Comparison of ENCODE assay signal across 16 cellular contexts in the genomic region with DNA sequence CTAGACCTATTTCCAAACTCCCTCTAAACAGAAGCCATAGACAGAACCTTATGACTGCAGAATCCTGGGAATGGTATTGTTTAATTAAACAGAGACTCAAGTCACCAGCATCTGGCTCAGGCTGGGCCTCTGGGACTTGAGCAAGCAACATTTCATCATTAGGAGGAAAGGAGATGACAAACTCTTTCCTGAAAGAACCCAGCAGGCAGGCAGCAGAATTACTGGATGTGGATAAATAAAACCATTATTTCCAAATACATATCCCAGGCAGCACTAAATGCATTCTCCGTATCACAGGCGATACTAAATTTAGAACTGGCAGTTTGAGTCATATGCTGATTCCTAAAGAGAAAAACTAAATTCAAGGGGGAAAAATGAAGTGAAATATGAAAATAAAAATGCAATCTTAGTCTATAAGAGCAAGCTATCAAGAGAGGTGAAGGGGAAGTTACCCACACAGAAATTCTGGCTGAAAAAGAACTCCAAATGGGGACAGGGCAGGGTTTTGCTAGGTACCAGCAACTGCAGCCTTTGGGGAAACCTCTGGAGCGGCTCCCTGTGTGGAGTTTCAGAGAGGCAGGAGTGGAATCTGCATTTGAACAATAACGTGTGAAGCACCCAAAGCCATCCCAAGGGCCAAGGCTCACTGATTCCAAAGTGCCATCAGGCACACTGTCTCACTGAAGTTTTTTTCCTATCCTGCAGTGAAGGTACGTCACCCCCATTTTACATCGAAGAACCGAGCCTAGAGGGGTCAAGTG.
A peak's percentile ranks its signal among the peaks of the same experiment; 100 is the strongest.
DNase-seq lines count a peak whose midpoint lies in the region; ATAC-seq and TF ChIP-seq lines count a peak whose summit lies in the region.
"Had no signal": no experiment of that assay in that cellular context is flagged by ENCODE, and none has a peak within 500 bp of the region (broad histone marks: within the 10 kb centered on the region; RNA-seq: fewer than 3 reads in every experiment).

No MANE protein-coding gene starts in this region.

- H3K27me3 Mint-ChIP-seq in activated CD4-positive, alpha-beta T cell treated with anti-CD3 and anti-CD28 coated beads, Interleukin-2, amount 10 ng/mL, durations not matched to agents 7 days and 5 days: no peaks in the 10 kb centered on the region

- no peak overlapping the region for H3K4me3 Mint-ChIP-seq in activated CD4-positive, alpha-beta T cell treated with anti-CD3 and anti-CD28 coated beads, Interleukin-2, amount 10 ng/mL, durations not matched to agents 7 days and 5 days
- H3K4me3 Mint-ChIP-seq: activated CD8-positive, alpha-beta T cell treated with anti-CD3 and anti-CD28 coated beads, Interleukin-2, amount 10 ng/mL, durations not matched to agents 7 days and 5 days had no signal

- H3K27ac Mint-ChIP-seq in activated CD4-positive, alpha-beta T cell treated with anti-CD3 and anti-CD28 coated beads, Interleukin-2, amount 10 ng/mL, durations not matched to agents 7 days and 5 days: no peak overlapping the region
- H3K27ac Mint-ChIP-seq: activated CD8-positive, alpha-beta T cell treated with anti-CD3 and anti-CD28 coated beads, Interleukin-2, amount 10 ng/mL, durations not matched to agents 7 days and 5 days had no signal

- no peak overlapping the region for H3K4me3 ChIP-seq in epithelial cell of esophagus (ENCODE audit: low read length)
- H3K4me3 ChIP-seq: GM12878 had no signal

- TF ChIP-seq CTCF in epithelial cell of esophagus (IDR thresholded peaks at IDR 0.05; ENCODE audit: insufficient read depth, low read depth, low read length, missing control alignments): no peak

- H3K4me1 Mint-ChIP-seq in activated CD4-positive, alpha-beta T cell treated with anti-CD3 and anti-CD28 coated beads, Interleukin-2, amount 10 ng/mL, durations not matched to agents 7 days and 5 days: no peaks in the 10 kb centered on the region

- no peaks in the 10 kb centered on the region for H3K9me3 Mint-ChIP-seq in activated CD4-positive, alpha-beta T cell treated with anti-CD3 and anti-CD28 coated beads, Interleukin-2, amount 10 ng/mL, durations not matched to agents 7 days and 5 days

- CTCF ChIA-PET in activated CD4-positive, alpha-beta T cell treated with anti-CD3 and anti-CD28 coated beads, Interleukin-2, amount 10 ng/mL, durations not matched to agents 7 days and 5 days (lab: Charles Lee): interaction anchor here (0.7 kb wide), 1 partner anchor 52 kb away, joined by 3 read pairs; no protein-coding TSS in a partner anchor

- ATAC-seq in HG02981 (IDR thresholded peaks at IDR 0.05; ENCODE audit: unreplicated experiment) (no peak), GM21390 (IDR thresholded peaks at IDR 0.05; ENCODE audit: unreplicated experiment) (no peak)
- ATAC-seq: activated CD8-positive, alpha-beta T cell treated with anti-CD3 and anti-CD28 coated beads, Interleukin-2, amount 10 ng/mL, durations not matched to agents 7 days and 5 days; GM12878; Panc1 had no signal

- H3K36me3 Mint-ChIP-seq in activated CD4-positive, alpha-beta T cell treated with anti-CD3 and anti-CD28 coated beads, Interleukin-2, amount 10 ng/mL, durations not matched to agents 7 days and 5 days (ENCODE audit: low read depth): no peaks in the 10 kb centered on the region

- POLR2A ChIA-PET in activated CD4-positive, alpha-beta T cell treated with anti-CD3 and anti-CD28 coated beads, Interleukin-2, amount 10 ng/mL, durations not matched to agents 7 days and 5 days (lab: Charles Lee): no interaction called here

- DNase-seq in AG08395 (ENCODE audit: low spot score): peak; percentile 83
- peak; percentile 24 for DNase-seq in RPMI7951 (ENCODE audit: low read depth)
- peak; percentile 47 for DNase-seq in epithelial cell of esophagus (ENCODE audit: low read depth)
- DNase-seq in left kidney (ENCODE audit: low read depth, low spot score): peak; percentile 47
- no peak for DNase-seq in glomerular visceral epithelial cell (ENCODE audit: extremely low spot score)
- DNase-seq in activated CD4-positive, alpha-beta T cell treated with anti-CD3 and anti-CD28 coated beads, Interleukin-2, amount 10 ng/mL, durations not matched to agents 7 days and 5 days: no peak
- DNase-seq: activated CD8-positive, alpha-beta T cell treated with anti-CD3 and anti-CD28 coated beads, Interleukin-2, amount 10 ng/mL, durations not matched to agents 7 days and 5 days; activated gamma-delta T cell treated with Interleukin-2 at 50 U/mL for 16 hours; GOT3; nucleus accumbens; stimulated activated CD8-positive, alpha-beta memory T cell treated with anti-CD3 and anti-CD28 coated beads, Interleukin-4, amount 100 ng/mL, for 48 hours; T1000 had no signal

Comparison
In these comparisons a context has a peak if more than half of its experiments do, and no peak if none do; other contexts are left out.
1. DNase-seq: peak in AG08395 (single experiment), RPMI7951 (single experiment), epithelial cell of esophagus (single experiment) and left kidney (single experiment); none in glomerular visceral epithelial cell (single experiment) and activated CD4-positive, alpha-beta T cell treated with anti-CD3 and anti-CD28 coated beads, Interleukin-2, amount 10 ng/mL, durations not matched to agents 7 days and 5 days (single experiment).